13 cellular contexts compared by ENCODE assay signal in the genomic region with DNA sequence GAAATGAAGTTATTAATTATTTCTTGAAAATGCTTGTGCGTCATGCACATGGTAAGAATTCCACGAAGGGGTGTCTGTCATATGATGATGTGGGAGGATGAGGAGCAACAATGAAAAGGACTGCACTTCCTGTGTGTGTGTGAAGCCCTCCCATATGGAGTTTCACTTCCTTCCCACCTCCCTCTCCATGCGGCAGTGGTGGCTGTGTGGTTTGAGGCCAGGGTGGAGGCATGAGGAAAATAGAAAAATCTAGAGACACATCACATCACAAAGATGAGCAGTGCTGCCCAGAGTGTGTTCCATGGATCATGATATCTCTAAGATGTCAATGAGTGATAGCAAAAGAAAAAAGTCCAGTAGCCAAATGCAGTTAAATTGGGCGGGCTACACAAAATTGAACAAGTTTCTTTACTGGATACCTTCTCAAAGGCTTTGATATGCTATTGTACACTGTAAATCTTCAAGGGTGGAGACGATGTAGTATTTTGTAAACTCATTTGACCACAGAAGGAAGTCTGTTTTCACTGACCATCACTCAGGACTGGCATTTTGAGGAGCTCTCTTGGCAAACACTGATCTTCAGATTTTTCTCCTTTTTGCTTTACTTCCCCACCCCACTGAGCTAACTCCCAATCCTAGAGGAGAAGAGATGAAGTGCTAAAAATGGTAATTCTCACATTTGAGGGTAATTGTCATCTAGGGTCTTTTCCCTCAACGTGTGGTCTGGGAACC. TPM values are rescaled to one million over a fixed set of nuclear protein-coding genes. Genes with fewer than 3 reads are reported as not detected.
DNase-seq lines count a peak whose midpoint lies in the region; ATAC-seq and TF ChIP-seq lines count a peak whose summit lies in the region.
"Had no signal": no experiment of that assay in that cellular context is flagged by ENCODE, and none has a peak within 500 bp of the region (broad histone marks: within the 10 kb centered on the region; RNA-seq: fewer than 3 reads in every experiment).

No MANE protein-coding gene starts in this region.

- DNase-seq in activated CD8-positive, alpha-beta memory T cell treated with anti-CD3 and anti-CD28 coated beads, Interleukin-2, amount 10 ng/mL, durations not matched to agents 7 days and 5 days: peak; percentile 51
- no peak for DNase-seq in activated CD8-positive, alpha-beta memory T cell treated with anti-CD3 and anti-CD28 coated beads, Interleukin-2, amount 50 U/mL, for 4 hours
- DNase-seq in esophagus squamous epithelium (lab: John Stamatoyannopoulos, UW) (no peak), substantia nigra (lab: John Stamatoyannopoulos, UW) (peak in 8 of 49 donors; percentile 17 to 37 (median 24)), DMS153 treated with DMSO at 0.1 percent for 48 hours (lab: John Stamatoyannopoulos, UW; ENCODE audit: unreplicated experiment) (no peak), AG08396 (ENCODE audit: low spot score) (no peak)
- no peak for DNase-seq in activated T-helper 2 cell treated with anti-CD3 and anti-CD28 coated beads, Interferon-gamma antibody, Interleukin-2, Interleukin-4, amounts not matched to agents 10 μg/mL and 5 μg/mL and 100 μg/mL, durations not matched to agents 14 hours and 24 hours and 36 hours (ENCODE audit: low spot score)
- DNase-seq: OCI-M1 had no signal

- CTCF ChIA-PET in activated CD8-positive, alpha-beta memory T cell treated with anti-CD3 and anti-CD28 coated beads, Interleukin-2, amount 10 ng/mL, durations not matched to agents 7 days and 5 days (lab: Charles Lee): interaction anchor here (1.3 kb wide), 1 partner anchor 178 kb away, joined by 3 read pairs; no protein-coding TSS in a partner anchor

- TF ChIP-seq POLR2A in esophagus squamous epithelium (IDR thresholded peaks at IDR 0.05): no peak

- H3K27ac ChIP-seq in esophagus squamous epithelium (peak overlapping the region in 3 of 4 donors; percentile 15 to 30 (median 26)), substantia nigra (ENCODE audit: low read depth, low read length, poor library complexity, severe bottlenecking) (peak overlapping the region; percentile 92)
- H3K27ac ChIP-seq: HL-60, VCaP had no signal

- peaks cover 24% of the 10 kb centered on the region for H3K4me1 Mint-ChIP-seq in activated CD8-positive, alpha-beta memory T cell treated with anti-CD3 and anti-CD28 coated beads, Interleukin-2, amount 10 ng/mL, durations not matched to agents 7 days and 5 days
- H3K4me1 Mint-ChIP-seq in IgD-negative memory B cell: peaks cover 29 to 38% (median 38%) of the 10 kb centered on the region in 3 donors
- H3K4me1 Mint-ChIP-seq in activated T-helper 2 cell treated with anti-CD3 and anti-CD28 coated beads, Interferon-gamma antibody, Interleukin-2, Interleukin-4, amounts not matched to agents 10 μg/mL and 5 μg/mL and 100 μg/mL, durations not matched to agents 14 hours and 24 hours and 36 hours (ENCODE audit: low read depth): peaks cover 45% of the 10 kb centered on the region

- intact Hi-C loops in esophagus squamous epithelium (cut with DNase I): no loop called here
- intact Hi-C loops in activated T-helper 2 cell treated with anti-CD3 and anti-CD28 coated beads, Interferon-gamma antibody, Interleukin-2, Interleukin-4, amounts not matched to agents 10 μg/mL and 5 μg/mL and 100 μg/mL, durations not matched to agents 14 hours and 24 hours and 36 hours (cut with micrococcal nuclease): loop anchor here (1.0 to 5.0 kb wide), 3 partner anchors 8 to 175 kb away; a partner anchor contains a TSS

- no peak overlapping the region for H3K4me3 Mint-ChIP-seq in activated CD8-positive, alpha-beta memory T cell treated with anti-CD3 and anti-CD28 coated beads, Interleukin-2, amount 10 ng/mL, durations not matched to agents 7 days and 5 days
- H3K4me3 Mint-ChIP-seq in IgD-negative memory B cell: peak overlapping the region in 2 of 4 donors; percentile 50 to 84
- no peak overlapping the region for H3K4me3 Mint-ChIP-seq in activated T-helper 2 cell treated with anti-CD3 and anti-CD28 coated beads, Interferon-gamma antibody, Interleukin-2, Interleukin-4, amounts not matched to agents 10 μg/mL and 5 μg/mL and 100 μg/mL, durations not matched to agents 14 hours and 24 hours and 36 hours (ENCODE audit: low read depth)

- no peaks in the 10 kb centered on the region for H3K9me3 ChIP-seq in esophagus squamous epithelium
- H3K9me3 ChIP-seq: adrenal gland had no signal

- H3K4me3 ChIP-seq in esophagus squamous epithelium: no peak overlapping the region
- H3K4me3 ChIP-seq: adrenal gland had no signal

- no peaks in the 10 kb centered on the region for H3K36me3 Mint-ChIP-seq in activated CD8-positive, alpha-beta memory T cell treated with anti-CD3 and anti-CD28 coated beads, Interleukin-2, amount 10 ng/mL, durations not matched to agents 7 days and 5 days
- H3K36me3 Mint-ChIP-seq in IgD-negative memory B cell: peaks cover 4% of the 10 kb centered on the region
- no peaks in the 10 kb centered on the region for H3K36me3 Mint-ChIP-seq in activated T-helper 2 cell treated with anti-CD3 and anti-CD28 coated beads, Interferon-gamma antibody, Interleukin-2, Interleukin-4, amounts not matched to agents 10 μg/mL and 5 μg/mL and 100 μg/mL, durations not matched to agents 14 hours and 24 hours and 36 hours (ENCODE audit: low read depth)

- no peaks in the 10 kb centered on the region for H3K9me3 Mint-ChIP-seq in activated CD8-positive, alpha-beta memory T cell treated with anti-CD3 and anti-CD28 coated beads, Interleukin-2, amount 10 ng/mL, durations not matched to agents 7 days and 5 days (ENCODE audit: low read depth)
- no peaks in the 10 kb centered on the region for H3K9me3 Mint-ChIP-seq in IgD-negative memory B cell
- H3K9me3 Mint-ChIP-seq in activated T-helper 2 cell treated with anti-CD3 and anti-CD28 coated beads, Interferon-gamma antibody, Interleukin-2, Interleukin-4, amounts not matched to agents 10 μg/mL and 5 μg/mL and 100 μg/mL, durations not matched to agents 14 hours and 24 hours and 36 hours: no peaks in the 10 kb centered on the region

- H3K27ac Mint-ChIP-seq in activated CD8-positive, alpha-beta memory T cell treated with anti-CD3 and anti-CD28 coated beads, Interleukin-2, amount 10 ng/mL, durations not matched to agents 7 days and 5 days: no peak overlapping the region
- peak overlapping the region; percentile 16 to 80 (median 36) for H3K27ac Mint-ChIP-seq in IgD-negative memory B cell
- H3K27ac Mint-ChIP-seq in activated T-helper 2 cell treated with anti-CD3 and anti-CD28 coated beads, Interferon-gamma antibody, Interleukin-2, Interleukin-4, amounts not matched to agents 10 μg/mL and 5 μg/mL and 100 μg/mL, durations not matched to agents 14 hours and 24 hours and 36 hours: no peak overlapping the region

- peaks cover 5 to 45% (median 16%) of the 10 kb centered on the region in 3 donors for H3K4me1 ChIP-seq in esophagus squamous epithelium

- 75 to 77% methylated on average over 6 of the region's 6 CpGs for WGBS in esophagus squamous epithelium, 2 donors

- no peaks in the 10 kb centered on the region for H3K36me3 ChIP-seq in esophagus squamous epithelium
- H3K36me3 ChIP-seq: adrenal gland had no signal

- peak; percentile 27 for ATAC-seq in activated CD8-positive, alpha-beta memory T cell treated with anti-CD3 and anti-CD28 coated beads, Interleukin-2, amount 10 ng/mL, durations not matched to agents 7 days and 5 days

- H3K27me3 ChIP-seq in esophagus squamous epithelium: no peaks in the 10 kb centered on the region
- H3K27me3 ChIP-seq: adrenal gland had no signal

- TF ChIP-seq CTCF in esophagus squamous epithelium (IDR thresholded peaks at IDR 0.05): no peak

- H3K27me3 Mint-ChIP-seq in activated CD8-positive, alpha-beta memory T cell treated with anti-CD3 and anti-CD28 coated beads, Interleukin-2, amount 10 ng/mL, durations not matched to agents 7 days and 5 days: no peaks in the 10 kb centered on the region
- H3K27me3 Mint-ChIP-seq in IgD-negative memory B cell: no peaks in the 10 kb centered on the region
- no peaks in the 10 kb centered on the region for H3K27me3 Mint-ChIP-seq in activated T-helper 2 cell treated with anti-CD3 and anti-CD28 coated beads, Interferon-gamma antibody, Interleukin-2, Interleukin-4, amounts not matched to agents 10 μg/mL and 5 μg/mL and 100 μg/mL, durations not matched to agents 14 hours and 24 hours and 36 hours (ENCODE audit: low read depth)

RNA-seq across cellular contexts. Expression of a gene that starts 55.7 kb away (rescaled TPM):
- not detected for total RNA-seq in activated CD8-positive, alpha-beta memory T cell treated with anti-CD3 and anti-CD28 coated beads, Interleukin-2, amount 10 ng/mL, durations not matched to agents 7 days and 5 days
- 0.35 TPM for polyA plus RNA-seq in IgD-negative memory B cell
- total RNA-seq in esophagus squamous epithelium: not detected
- not detected in 2 replicates for total RNA-seq in activated T-helper 2 cell treated with anti-CD3 and anti-CD28 coated beads, Interferon-gamma antibody, Interleukin-2, Interleukin-4, amounts not matched to agents 10 μg/mL and 5 μg/mL and 100 μg/mL, durations not matched to agents 14 hours and 24 hours and 36 hours
- total RNA-seq: adrenal gland, renal cortical epithelial cell had no signal

Comparison
In these comparisons a context has a peak if more than half of its experiments do, and no peak if none do; other contexts are left out.
1. H3K27ac Mint-ChIP-seq: peak in IgD-negative memory B cell (3 of 3); none in activated CD8-positive, alpha-beta memory T cell treated with anti-CD3 and anti-CD28 coated beads, Interleukin-2, amount 10 ng/mL, durations not matched to agents 7 days and 5 days (single experiment) and activated T-helper 2 cell treated with anti-CD3 and anti-CD28 coated beads, Interferon-gamma antibody, Interleukin-2, Interleukin-4, amounts not matched to agents 10 μg/mL and 5 μg/mL and 100 μg/mL, durations not matched to agents 14 hours and 24 hours and 36 hours (single experiment).